8 cellular contexts compared by ENCODE assay signal in genomic region chr4:52658671-52659015, GRCh38. TPM values are rescaled to one million over a fixed set of nuclear protein-coding genes. Genes with fewer than 3 reads are reported as not detected.
DNase-seq lines count a peak whose midpoint lies in the region; TF ChIP-seq lines count a peak whose summit lies in the region.

No MANE protein-coding gene starts in this region.

- no peak overlapping the region for H2AK5ac ChIP-seq in mesendoderm (ENCODE audit: low read length)

- peaks cover 5% of the 10 kb centered on the region for H3K79me1 ChIP-seq in mesendoderm (ENCODE audit: low read length)

- peak overlapping the region; percentile 69 for H4K8ac ChIP-seq in mesendoderm (ENCODE audit: low read depth, low read length)

- no peak overlapping the region for H4K5ac ChIP-seq in mesendoderm (ENCODE audit: low read length)

- H3K4me3 ChIP-seq in mesendoderm (ENCODE audit: low read length), result peak overlapping the region; percentile 90

- no peak overlapping the region for H2BK15ac ChIP-seq in mesendoderm (replicated peaks; ENCODE audit: low read depth)

- H3K36me3 ChIP-seq in mesendoderm (ENCODE audit: control insufficient read depth, insufficient read depth, low read length), result no peaks in the 10 kb centered on the region

- peak overlapping the region; percentile 95 for H3K9ac ChIP-seq in mesendoderm (ENCODE audit: low read length)

- no peak for TF ChIP-seq EP300 in Ishikawa (IDR thresholded peaks at IDR 0.05; ENCODE audit: borderline replicate concordance)

- peak overlapping the region; percentile 98 for H2BK120ac ChIP-seq in mesendoderm (ENCODE audit: low read depth, low read length)

- DNase-seq in stimulated activated CD8-positive, alpha-beta memory T cell treated with anti-CD3 and anti-CD28 coated beads, Interleukin-12 subunit alpha, Interleukin-12 subunit beta, amount 100 ng/mL, for 4 hours (ENCODE audit: low read depth), result peak; percentile 1
- no peak for DNase-seq in stimulated activated CD8-positive, alpha-beta memory T cell treated with anti-CD3 and anti-CD28 coated beads, Interleukin-4, amount 100 ng/mL, for 48 hours
- DNase-seq in cerebellum (ENCODE audit: low spot score) (peak; percentile 27), mesendoderm (peak; percentile 41), SK-N-DZ (ENCODE audit: low spot score) (no peak), cerebellar nuclear complex (lab: John Stamatoyannopoulos, UW) (no peak), H4 (ENCODE audit: low spot score) (no peak)

- peak overlapping the region; percentile 73 for H3K4me2 ChIP-seq in mesendoderm (ENCODE audit: low read length)

- H3K56ac ChIP-seq in mesendoderm (ENCODE audit: low read length), result peak overlapping the region; percentile 95

- peak overlapping the region; percentile 48 for H3K23ac ChIP-seq in mesendoderm (ENCODE audit: low read length)

- peaks cover 5% of the 10 kb centered on the region for H3K4me1 ChIP-seq in mesendoderm (ENCODE audit: control insufficient read depth, low read depth, low read length)

- peak overlapping the region; percentile 99 for H3K18ac ChIP-seq in mesendoderm (ENCODE audit: low read length)

- TF ChIP-seq RAD21 in Ishikawa (IDR thresholded peaks at IDR 0.05; ENCODE audit: low read depth), result no peak

- H2BK5ac ChIP-seq in mesendoderm (ENCODE audit: low read length), result no peak overlapping the region

- peaks cover 37% of the 10 kb centered on the region for H3K79me2 ChIP-seq in mesendoderm (ENCODE audit: control insufficient read depth, insufficient read depth, low read length)

- peak overlapping the region; percentile 60 for H3K27ac ChIP-seq in mesendoderm (ENCODE audit: low read depth, low read length)

- H3K4ac ChIP-seq in mesendoderm (ENCODE audit: low read depth, low read length), result peak overlapping the region; percentile 89

- WGBS in mesendoderm (ENCODE audit: extremely low coverage, insufficient coverage, low lambda C conversion rate), result no CpG with 5 or more reads among the region's 37 CpGs

- H3K27me3 ChIP-seq in mesendoderm (ENCODE audit: insufficient read depth, low read length, poor library complexity), result no peaks in the 10 kb centered on the region

TF ChIP-seq in Ishikawa, 13 proteins besides CTCF, POLR2A, EP300 and RAD21:
- TF ChIP-seq REST (IDR thresholded peaks at IDR 0.05; ENCODE audit: low read depth), result no peak
- TF ChIP-seq ZBTB7A (IDR thresholded peaks at IDR 0.05; ENCODE audit: low read depth), result peak; percentile 75
- TF ChIP-seq, protein P1, sequence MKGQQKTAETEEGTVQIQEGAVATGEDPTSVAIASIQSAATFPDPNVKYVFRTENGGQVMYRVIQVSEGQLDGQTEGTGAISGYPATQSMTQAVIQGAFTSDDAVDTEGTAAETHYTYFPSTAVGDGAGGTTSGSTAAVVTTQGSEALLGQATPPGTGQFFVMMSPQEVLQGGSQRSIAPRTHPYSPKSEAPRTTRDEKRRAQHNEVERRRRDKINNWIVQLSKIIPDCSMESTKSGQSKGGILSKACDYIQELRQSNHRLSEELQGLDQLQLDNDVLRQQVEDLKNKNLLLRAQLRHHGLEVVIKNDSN (IDR thresholded peaks at IDR 0.05), result no peak
TF ChIP-seq in Ishikawa: peak in this region for 1.

RNA-seq across cellular contexts. Expression of gene USP46, which starts 0.5 kb away (rescaled TPM):
- 48.8 TPM for total RNA-seq in cerebellum
- polyA plus RNA-seq in mesendoderm (2013, experiment 1 of 2), result 38.4 TPM
- 41.2 TPM for polyA plus RNA-seq in mesendoderm (2013, experiment 2 of 2)
- polyA plus RNA-seq in SK-N-DZ (2014; cell fraction: cytosol; rRNA removed), result 8.0 and 12.3 TPM in 2 replicates
- 7.1 and 8.3 TPM in 2 replicates for polyA plus RNA-seq in SK-N-DZ (2014; cell fraction: nucleus; rRNA removed)
- total RNA-seq in H4 (2014; rRNA removed; shearing (Covaris generic)), result 7.7 and 12.2 TPM in 2 replicates

Comparison
In these comparisons a context has a peak if more than half of its experiments do, and no peak if none do; other contexts are left out.
1. DNase-seq: peak in stimulated activated CD8-positive, alpha-beta memory T cell treated with anti-CD3 and anti-CD28 coated beads, Interleukin-12 subunit alpha, Interleukin-12 subunit beta, amount 100 ng/mL, for 4 hours (single experiment), cerebellum (single experiment) and mesendoderm (single experiment); none in stimulated activated CD8-positive, alpha-beta memory T cell treated with anti-CD3 and anti-CD28 coated beads, Interleukin-4, amount 100 ng/mL, for 48 hours (single experiment), SK-N-DZ (single experiment), cerebellar nuclear complex (0 of 2) and H4 (single experiment).